1 cellular context compared by ENCODE assay signal in the genomic region with DNA sequence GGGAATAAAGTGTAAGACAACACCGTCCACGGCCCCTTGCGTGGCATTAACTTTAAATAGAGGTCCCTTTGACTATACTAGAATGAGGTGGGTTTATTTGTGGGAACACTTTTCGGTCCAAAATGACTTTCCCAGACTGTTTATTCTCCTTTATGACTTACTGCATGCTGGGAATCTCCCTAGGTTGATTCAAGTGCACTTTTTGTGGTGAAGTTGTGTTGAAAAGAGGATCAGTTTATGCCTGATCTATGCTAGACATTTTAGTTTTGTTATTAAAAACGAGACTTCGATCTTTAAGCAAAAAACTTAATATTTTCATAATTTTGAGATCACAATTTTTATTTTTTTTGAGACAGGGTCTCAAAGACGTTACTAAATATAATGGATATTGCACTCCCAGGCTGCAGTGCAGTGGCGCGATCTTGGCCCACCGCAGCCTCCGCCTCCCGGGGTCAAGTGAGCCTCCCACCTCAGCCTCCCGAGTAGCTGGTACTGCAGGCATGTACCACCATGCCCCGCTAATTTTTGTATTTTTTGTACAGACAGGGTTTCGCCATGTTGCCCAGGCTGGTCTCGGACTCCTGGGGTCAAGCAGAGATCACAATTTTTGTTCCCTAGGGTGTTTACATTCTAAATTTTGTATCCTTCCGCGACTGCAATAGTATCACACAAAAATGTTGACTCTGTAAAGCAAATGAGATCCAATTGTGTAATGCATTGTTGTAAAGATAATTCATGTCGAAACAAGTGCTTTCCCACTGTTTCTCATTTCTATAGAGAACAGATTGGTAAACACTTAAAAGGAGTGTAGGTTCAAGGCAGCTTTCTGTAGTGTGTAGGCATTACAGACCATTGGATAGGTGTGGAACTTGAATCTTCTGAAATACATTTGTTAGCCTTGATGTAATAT.
TF ChIP-seq lines count a peak whose summit lies in the region.

No MANE protein-coding gene starts in this region.

TF ChIP-seq in GM12878, 131 proteins besides CTCF, POLR2A, EP300 and RAD21 (continued from another document):
- TF ChIP-seq MTA2 (IDR thresholded peaks at IDR 0.05; ENCODE audit: low read depth), result no peak
- no peak for TF ChIP-seq PAX8 (IDR thresholded peaks at IDR 0.05)
- no peak for TF ChIP-seq NR2F1 (conservative IDR thresholded peaks at IDR 0.05)
- TF ChIP-seq CBX3 (IDR thresholded peaks at IDR 0.05; ENCODE audit: borderline replicate concordance, low read depth), result no peak
- no peak for TF ChIP-seq NFXL1 (IDR thresholded peaks at IDR 0.05; ENCODE audit: borderline replicate concordance)
- peak; percentile 72 for TF ChIP-seq RUNX3 (IDR thresholded peaks at IDR 0.05; ENCODE audit: low read length)
- TF ChIP-seq RCOR1 (conservative IDR thresholded peaks at IDR 0.05; ENCODE audit: low read depth, low read length), result no peak
- no peak for TF ChIP-seq SMAD1 (IDR thresholded peaks at IDR 0.05; ENCODE audit: low read depth, partially characterized antibody)
- no peak for TF ChIP-seq HDAC2 (IDR thresholded peaks at IDR 0.05)
- no peak for TF ChIP-seq HDGF (IDR thresholded peaks at IDR 0.05)
- TF ChIP-seq NRF1 (conservative IDR thresholded peaks at IDR 0.05; ENCODE audit: low read depth, low read length), result no peak
- TF ChIP-seq ATF2 (IDR thresholded peaks at IDR 0.05; ENCODE audit: low read length), result peak; percentile 9; the same call in 1 of the 2 replicates
- TF ChIP-seq, protein P1, sequence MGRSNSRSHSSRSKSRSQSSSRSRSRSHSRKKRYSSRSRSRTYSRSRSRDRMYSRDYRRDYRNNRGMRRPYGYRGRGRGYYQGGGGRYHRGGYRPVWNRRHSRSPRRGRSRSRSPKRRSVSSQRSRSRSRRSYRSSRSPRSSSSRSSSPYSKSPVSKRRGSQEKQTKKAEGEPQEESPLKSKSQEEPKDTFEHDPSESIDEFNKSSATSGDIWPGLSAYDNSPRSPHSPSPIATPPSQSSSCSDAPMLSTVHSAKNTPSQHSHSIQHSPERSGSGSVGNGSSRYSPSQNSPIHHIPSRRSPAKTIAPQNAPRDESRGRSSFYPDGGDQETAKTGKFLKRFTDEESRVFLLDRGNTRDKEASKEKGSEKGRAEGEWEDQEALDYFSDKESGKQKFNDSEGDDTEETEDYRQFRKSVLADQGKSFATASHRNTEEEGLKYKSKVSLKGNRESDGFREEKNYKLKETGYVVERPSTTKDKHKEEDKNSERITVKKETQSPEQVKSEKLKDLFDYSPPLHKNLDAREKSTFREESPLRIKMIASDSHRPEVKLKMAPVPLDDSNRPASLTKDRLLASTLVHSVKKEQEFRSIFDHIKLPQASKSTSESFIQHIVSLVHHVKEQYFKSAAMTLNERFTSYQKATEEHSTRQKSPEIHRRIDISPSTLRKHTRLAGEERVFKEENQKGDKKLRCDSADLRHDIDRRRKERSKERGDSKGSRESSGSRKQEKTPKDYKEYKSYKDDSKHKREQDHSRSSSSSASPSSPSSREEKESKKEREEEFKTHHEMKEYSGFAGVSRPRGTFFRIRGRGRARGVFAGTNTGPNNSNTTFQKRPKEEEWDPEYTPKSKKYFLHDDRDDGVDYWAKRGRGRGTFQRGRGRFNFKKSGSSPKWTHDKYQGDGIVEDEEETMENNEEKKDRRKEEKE (IDR thresholded peaks at IDR 0.05), result no peak
- no peak for TF ChIP-seq TBL1XR1 (IDR thresholded peaks at IDR 0.05; ENCODE audit: low read depth, low read length)
- TF ChIP-seq, protein P2, sequence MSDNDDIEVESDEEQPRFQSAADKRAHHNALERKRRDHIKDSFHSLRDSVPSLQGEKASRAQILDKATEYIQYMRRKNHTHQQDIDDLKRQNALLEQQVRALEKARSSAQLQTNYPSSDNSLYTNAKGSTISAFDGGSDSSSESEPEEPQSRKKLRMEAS (IDR thresholded peaks at IDR 0.05; ENCODE audit: low read depth, low read length), result no peak
- TF ChIP-seq SPI1 (IDR thresholded peaks at IDR 0.05; ENCODE audit: borderline replicate concordance, insufficient read depth, low read depth, low read length), result no peak
- TF ChIP-seq SMC3 (IDR thresholded peaks at IDR 0.05; ENCODE audit: borderline replicate concordance, low read length), result no peak
- no peak for TF ChIP-seq ZBTB4 (CRISPR knock-in tag; IDR thresholded peaks at IDR 0.05)
- no peak for TF ChIP-seq TARDBP (IDR thresholded peaks at IDR 0.05; ENCODE audit: borderline replicate concordance)
- TF ChIP-seq LARP7 (IDR thresholded peaks at IDR 0.05), result no peak
